27 cellular contexts compared by ENCODE assay signal in genomic region chr18:76251691-76252090, GRCh38.
DNase-seq lines count a peak whose midpoint lies in the region; TF ChIP-seq lines count a peak whose summit lies in the region.
"Had no signal": no experiment of that assay in that cellular context is flagged by ENCODE, and none has a peak within 500 bp of the region (broad histone marks: within the 10 kb centered on the region; RNA-seq: fewer than 3 reads in every experiment).

No MANE protein-coding gene starts in this region.

- H3K27ac ChIP-seq in esophagus muscularis mucosa (replicated peaks in 1 of 4), result no peak overlapping the region
- H3K27ac ChIP-seq: 22Rv1; A549; BLaER1; BLaER1 treated with 17β-estradiol and CSF1 and Interleukin-3, amounts not matched to agents 10 nM and 100 nM; C4-2B had no signal

- TF ChIP-seq CTCF in esophagus muscularis mucosa (IDR thresholded peaks at IDR 0.05), result no peak

- intact Hi-C loops in esophagus muscularis mucosa (cut with DNase I), result no loop called here

- 72% methylated on average over 11 of the region's 11 CpGs for WGBS in esophagus muscularis mucosa

- H3K4me1 ChIP-seq in esophagus muscularis mucosa, result peaks cover 0 to 3% (median 1%) of the 10 kb centered on the region in 4 donors
- H3K4me1 ChIP-seq: A549, BE2C, BLaER1, Caco-2 had no signal

- TF ChIP-seq EP300 in esophagus muscularis mucosa (IDR thresholded peaks at IDR 0.05), result no peak

- H3K4me3 ChIP-seq in esophagus muscularis mucosa, result no peak overlapping the region
- H3K4me3 ChIP-seq: A549; BLaER1; BLaER1 treated with 17β-estradiol and CSF1 and Interleukin-3, amounts not matched to agents 10 nM and 100 nM had no signal

- DNase-seq in esophagus muscularis mucosa (ENCODE audit: extremely low spot score) (peak; percentile 86), OCI-M1 (lab: John Stamatoyannopoulos, UW) (no peak)
- DNase-seq: 8988T; ACHN; AML-193; BE2C; C1 segment of cervical spinal cord; Caco-2; Calu3; CD4-positive, alpha-beta memory T cell; CD4-positive, alpha-beta T cell; CD4-positive, CD25-positive, alpha-beta regulatory T cell; CD8-positive, alpha-beta memory T cell; CD8-positive, alpha-beta T cell; COR-L47; DMS 273 treated with DMSO at 0.1 percent for 48 hours; DMS153; DMS53; DMS79; DMS79 treated with DMSO at 0.1 percent for 48 hours; DND-41; EL had no signal

- H3K36me3 ChIP-seq in esophagus muscularis mucosa, result no peaks in the 10 kb centered on the region
- H3K36me3 ChIP-seq: BE2C; BLaER1; BLaER1 treated with 17β-estradiol and CSF1 and Interleukin-3, amounts not matched to agents 10 nM and 100 nM had no signal

- no peaks in the 10 kb centered on the region for H3K9me3 ChIP-seq in esophagus muscularis mucosa
- H3K9me3 ChIP-seq: A549; BE2C; BLaER1; BLaER1 treated with 17β-estradiol and CSF1 and Interleukin-3, amounts not matched to agents 10 nM and 100 nM; Caco-2 had no signal

- H3K27me3 ChIP-seq in esophagus muscularis mucosa, result no peaks in the 10 kb centered on the region
- H3K27me3 ChIP-seq: BE2C; BLaER1; BLaER1 treated with 17β-estradiol and CSF1 and Interleukin-3, amounts not matched to agents 10 nM and 100 nM had no signal

- TF ChIP-seq POLR2A in esophagus muscularis mucosa (IDR thresholded peaks at IDR 0.05; ENCODE audit: low read depth), result no peak
